Comparison of ENCODE assay signal across 1 cellular context in the genomic region with DNA sequence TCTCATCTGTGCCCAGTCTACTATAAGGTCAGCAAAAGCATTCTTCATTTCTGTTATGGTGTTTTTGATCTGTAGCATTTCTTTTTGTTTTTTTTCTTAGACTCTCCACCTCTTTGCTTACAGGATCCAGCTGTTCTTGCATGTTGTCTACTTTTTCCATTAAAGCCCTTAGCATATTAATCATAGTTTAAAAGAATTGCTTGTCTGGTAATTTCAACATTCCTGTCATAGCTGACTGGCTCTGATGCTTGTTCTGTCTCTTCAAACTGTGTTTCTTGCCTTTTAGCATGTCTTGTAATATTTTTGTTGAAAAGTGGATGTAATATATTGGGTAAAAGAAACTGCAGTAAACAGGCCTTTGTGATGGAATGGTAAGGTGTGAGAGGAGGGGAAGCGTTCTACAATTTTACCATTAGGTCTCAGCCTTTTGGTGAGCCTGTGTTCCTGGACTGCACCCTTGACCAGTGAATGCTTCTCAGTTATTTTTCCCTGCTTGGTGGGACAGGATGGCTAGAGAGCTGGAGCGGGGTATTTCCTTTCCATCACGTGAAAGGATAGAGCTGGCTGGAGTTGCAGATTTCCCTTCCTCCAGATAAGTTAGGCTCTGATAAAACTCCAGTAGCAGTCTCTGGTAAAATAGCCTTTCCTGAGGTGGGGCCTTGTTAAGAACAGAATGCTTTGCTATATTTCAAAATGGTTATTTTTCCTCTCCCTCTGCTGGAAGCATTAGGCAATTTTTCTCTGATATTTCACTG.
TF ChIP-seq lines count a peak whose summit lies in the region.

No MANE protein-coding gene starts in this region.

TF ChIP-seq in GM23338, 12 proteins besides CTCF, POLR2A, EP300 and RAD21:
- TF ChIP-seq EZH2 (IDR thresholded peaks at IDR 0.05; ENCODE audit: low read depth, unreplicated experiment) (no peak), JUNB (IDR thresholded peaks at IDR 0.05; ENCODE audit: unreplicated experiment) (no peak), CREB1 (CRISPR knock-in tag; IDR thresholded peaks at IDR 0.05; ENCODE audit: low read depth) (no peak), NANOG (IDR thresholded peaks at IDR 0.05; ENCODE audit: borderline replicate concordance) (no peak), ZNF114 (CRISPR knock-in tag; IDR thresholded peaks at IDR 0.05) (no peak), POLR2AphosphoS5 (IDR thresholded peaks at IDR 0.05; ENCODE audit: low read depth) (no peak), ZNF331 (CRISPR knock-in tag; IDR thresholded peaks at IDR 0.05; ENCODE audit: low read depth) (no peak), STAT1 (IDR thresholded peaks at IDR 0.05; ENCODE audit: unreplicated experiment) (no peak), EZH2phosphoT487 (IDR thresholded peaks at IDR 0.05; ENCODE audit: unreplicated experiment) (no peak)
- TF ChIP-seq, protein P1, sequence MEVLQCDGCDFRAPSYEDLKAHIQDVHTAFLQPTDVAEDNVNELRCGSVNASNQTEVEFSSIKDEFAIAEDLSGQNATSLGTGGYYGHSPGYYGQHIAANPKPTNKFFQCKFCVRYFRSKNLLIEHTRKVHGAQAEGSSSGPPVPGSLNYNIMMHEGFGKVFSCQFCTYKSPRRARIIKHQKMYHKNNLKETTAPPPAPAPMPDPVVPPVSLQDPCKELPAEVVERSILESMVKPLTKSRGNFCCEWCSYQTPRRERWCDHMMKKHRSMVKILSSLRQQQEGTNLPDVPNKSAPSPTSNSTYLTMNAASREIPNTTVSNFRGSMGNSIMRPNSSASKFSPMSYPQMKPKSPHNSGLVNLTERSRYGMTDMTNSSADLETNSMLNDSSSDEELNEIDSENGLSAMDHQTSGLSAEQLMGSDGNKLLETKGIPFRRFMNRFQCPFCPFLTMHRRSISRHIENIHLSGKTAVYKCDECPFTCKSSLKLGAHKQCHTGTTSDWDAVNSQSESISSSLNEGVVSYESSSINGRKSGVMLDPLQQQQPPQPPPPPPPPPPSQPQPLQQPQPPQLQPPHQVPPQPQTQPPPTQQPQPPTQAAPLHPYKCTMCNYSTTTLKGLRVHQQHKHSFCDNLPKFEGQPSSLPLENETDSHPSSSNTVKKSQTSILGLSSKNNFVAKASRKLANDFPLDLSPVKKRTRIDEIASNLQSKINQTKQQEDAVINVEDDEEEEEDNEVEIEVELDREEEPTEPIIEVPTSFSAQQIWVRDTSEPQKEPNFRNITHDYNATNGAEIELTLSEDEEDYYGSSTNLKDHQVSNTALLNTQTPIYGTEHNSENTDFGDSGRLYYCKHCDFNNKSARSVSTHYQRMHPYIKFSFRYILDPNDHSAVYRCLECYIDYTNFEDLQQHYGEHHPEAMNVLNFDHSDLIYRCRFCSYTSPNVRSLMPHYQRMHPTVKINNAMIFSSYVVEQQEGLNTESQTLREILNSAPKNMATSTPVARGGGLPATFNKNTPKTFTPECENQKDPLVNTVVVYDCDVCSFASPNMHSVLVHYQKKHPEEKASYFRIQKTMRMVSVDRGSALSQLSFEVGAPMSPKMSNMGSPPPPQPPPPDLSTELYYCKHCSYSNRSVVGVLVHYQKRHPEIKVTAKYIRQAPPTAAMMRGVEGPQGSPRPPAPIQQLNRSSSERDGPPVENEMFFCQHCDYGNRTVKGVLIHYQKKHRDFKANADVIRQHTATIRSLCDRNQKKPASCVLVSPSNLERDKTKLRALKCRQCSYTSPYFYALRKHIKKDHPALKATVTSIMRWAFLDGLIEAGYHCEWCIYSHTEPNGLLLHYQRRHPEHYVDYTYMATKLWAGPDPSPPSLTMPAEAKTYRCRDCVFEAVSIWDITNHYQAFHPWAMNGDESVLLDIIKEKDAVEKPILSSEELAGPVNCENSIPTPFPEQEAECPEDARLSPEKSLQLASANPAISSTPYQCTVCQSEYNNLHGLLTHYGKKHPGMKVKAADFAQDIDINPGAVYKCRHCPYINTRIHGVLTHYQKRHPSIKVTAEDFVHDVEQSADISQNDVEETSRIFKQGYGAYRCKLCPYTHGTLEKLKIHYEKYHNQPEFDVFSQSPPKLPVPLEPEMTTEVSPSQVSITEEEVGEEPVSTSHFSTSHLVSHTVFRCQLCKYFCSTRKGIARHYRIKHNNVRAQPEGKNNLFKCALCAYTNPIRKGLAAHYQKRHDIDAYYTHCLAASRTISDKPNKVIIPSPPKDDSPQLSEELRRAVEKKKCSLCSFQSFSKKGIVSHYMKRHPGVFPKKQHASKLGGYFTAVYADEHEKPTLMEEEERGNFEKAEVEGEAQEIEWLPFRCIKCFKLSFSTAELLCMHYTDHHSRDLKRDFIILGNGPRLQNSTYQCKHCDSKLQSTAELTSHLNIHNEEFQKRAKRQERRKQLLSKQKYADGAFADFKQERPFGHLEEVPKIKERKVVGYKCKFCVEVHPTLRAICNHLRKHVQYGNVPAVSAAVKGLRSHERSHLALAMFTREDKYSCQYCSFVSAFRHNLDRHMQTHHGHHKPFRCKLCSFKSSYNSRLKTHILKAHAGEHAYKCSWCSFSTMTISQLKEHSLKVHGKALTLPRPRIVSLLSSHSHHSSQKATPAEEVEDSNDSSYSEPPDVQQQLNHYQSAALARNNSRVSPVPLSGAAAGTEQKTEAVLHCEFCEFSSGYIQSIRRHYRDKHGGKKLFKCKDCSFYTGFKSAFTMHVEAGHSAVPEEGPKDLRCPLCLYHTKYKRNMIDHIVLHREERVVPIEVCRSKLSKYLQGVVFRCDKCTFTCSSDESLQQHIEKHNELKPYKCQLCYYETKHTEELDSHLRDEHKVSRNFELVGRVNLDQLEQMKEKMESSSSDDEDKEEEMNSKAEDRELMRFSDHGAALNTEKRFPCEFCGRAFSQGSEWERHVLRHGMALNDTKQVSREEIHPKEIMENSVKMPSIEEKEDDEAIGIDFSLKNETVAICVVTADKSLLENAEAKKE (CRISPR knock-in tag; IDR thresholded peaks at IDR 0.05): no peak
- TF ChIP-seq, protein P2, sequence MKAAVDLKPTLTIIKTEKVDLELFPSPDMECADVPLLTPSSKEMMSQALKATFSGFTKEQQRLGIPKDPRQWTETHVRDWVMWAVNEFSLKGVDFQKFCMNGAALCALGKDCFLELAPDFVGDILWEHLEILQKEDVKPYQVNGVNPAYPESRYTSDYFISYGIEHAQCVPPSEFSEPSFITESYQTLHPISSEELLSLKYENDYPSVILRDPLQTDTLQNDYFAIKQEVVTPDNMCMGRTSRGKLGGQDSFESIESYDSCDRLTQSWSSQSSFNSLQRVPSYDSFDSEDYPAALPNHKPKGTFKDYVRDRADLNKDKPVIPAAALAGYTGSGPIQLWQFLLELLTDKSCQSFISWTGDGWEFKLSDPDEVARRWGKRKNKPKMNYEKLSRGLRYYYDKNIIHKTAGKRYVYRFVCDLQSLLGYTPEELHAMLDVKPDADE (IDR thresholded peaks at IDR 0.05): no peak
- TF ChIP-seq, protein P3, sequence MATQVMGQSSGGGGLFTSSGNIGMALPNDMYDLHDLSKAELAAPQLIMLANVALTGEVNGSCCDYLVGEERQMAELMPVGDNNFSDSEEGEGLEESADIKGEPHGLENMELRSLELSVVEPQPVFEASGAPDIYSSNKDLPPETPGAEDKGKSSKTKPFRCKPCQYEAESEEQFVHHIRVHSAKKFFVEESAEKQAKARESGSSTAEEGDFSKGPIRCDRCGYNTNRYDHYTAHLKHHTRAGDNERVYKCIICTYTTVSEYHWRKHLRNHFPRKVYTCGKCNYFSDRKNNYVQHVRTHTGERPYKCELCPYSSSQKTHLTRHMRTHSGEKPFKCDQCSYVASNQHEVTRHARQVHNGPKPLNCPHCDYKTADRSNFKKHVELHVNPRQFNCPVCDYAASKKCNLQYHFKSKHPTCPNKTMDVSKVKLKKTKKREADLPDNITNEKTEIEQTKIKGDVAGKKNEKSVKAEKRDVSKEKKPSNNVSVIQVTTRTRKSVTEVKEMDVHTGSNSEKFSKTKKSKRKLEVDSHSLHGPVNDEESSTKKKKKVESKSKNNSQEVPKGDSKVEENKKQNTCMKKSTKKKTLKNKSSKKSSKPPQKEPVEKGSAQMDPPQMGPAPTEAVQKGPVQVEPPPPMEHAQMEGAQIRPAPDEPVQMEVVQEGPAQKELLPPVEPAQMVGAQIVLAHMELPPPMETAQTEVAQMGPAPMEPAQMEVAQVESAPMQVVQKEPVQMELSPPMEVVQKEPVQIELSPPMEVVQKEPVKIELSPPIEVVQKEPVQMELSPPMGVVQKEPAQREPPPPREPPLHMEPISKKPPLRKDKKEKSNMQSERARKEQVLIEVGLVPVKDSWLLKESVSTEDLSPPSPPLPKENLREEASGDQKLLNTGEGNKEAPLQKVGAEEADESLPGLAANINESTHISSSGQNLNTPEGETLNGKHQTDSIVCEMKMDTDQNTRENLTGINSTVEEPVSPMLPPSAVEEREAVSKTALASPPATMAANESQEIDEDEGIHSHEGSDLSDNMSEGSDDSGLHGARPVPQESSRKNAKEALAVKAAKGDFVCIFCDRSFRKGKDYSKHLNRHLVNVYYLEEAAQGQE (IDR thresholded peaks at IDR 0.05; ENCODE audit: unreplicated experiment): no peak
TF ChIP-seq in GM23338: peak in this region for 0.
